12 cellular contexts compared by ENCODE assay signal in the genomic region with DNA sequence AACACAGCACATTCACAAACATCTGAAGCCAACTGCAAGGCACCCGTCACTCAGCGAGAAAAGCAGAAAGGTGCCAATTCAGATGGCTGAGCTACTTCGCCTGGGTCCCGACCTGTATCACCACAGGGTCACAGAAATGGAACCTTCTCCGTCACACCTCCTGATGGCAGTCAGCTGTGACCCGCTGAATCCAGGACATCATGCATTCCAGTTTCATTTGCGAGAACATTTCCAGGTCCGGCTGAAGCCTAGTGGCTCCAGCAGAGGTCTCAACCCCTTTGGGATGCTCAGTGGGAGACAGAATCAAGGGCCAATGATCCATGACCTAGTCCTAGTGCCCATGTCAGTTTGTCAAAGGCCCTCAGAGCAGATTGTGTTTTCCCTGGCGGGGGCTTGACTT.
A peak's percentile ranks its signal among the peaks of the same experiment; 100 is the strongest.
DNase-seq lines count a peak whose midpoint lies in the region; ATAC-seq and TF ChIP-seq lines count a peak whose summit lies in the region.
"Had no signal": no experiment of that assay in that cellular context is flagged by ENCODE, and none has a peak within 500 bp of the region (broad histone marks: within the 10 kb centered on the region; RNA-seq: fewer than 3 reads in every experiment).

No MANE protein-coding gene starts in this region.

- TF ChIP-seq CTCF in Panc1 (IDR thresholded peaks at IDR 0.05) (no peak), gastrocnemius medialis (IDR thresholded peaks at IDR 0.05 in 4 of 5, conservative IDR thresholded peaks at IDR 0.05 in 1 of 5) (no peak)

- peak overlapping the region; percentile 61 to 100 (median 94) for H3K27ac Mint-ChIP-seq in CD8-positive, alpha-beta memory T cell

- TF ChIP-seq POLR2A in gastrocnemius medialis (IDR thresholded peaks at IDR 0.05): no peak

- no peaks in the 10 kb centered on the region for H3K9me3 ChIP-seq in CD8-positive, alpha-beta memory T cell (ENCODE audit: low read length)
- H3K9me3 ChIP-seq in Panc1 (ENCODE audit: control insufficient read depth, insufficient read depth, low read depth, low read length): no peaks in the 10 kb centered on the region
- no peaks in the 10 kb centered on the region for H3K9me3 ChIP-seq in effector memory CD4-positive, alpha-beta T cell (ENCODE audit: control insufficient read depth, low read length)
- H3K9me3 ChIP-seq in gastrocnemius medialis: no peaks in the 10 kb centered on the region
- H3K9me3 ChIP-seq: pancreas had no signal

- no TSS peak for BruUV-seq in Panc1 (replicated peaks; lab: Mats Ljungman, UMichigan)

- H3K27me3 ChIP-seq in CD8-positive, alpha-beta memory T cell (ENCODE audit: insufficient read depth, low read length, poor library complexity, severe bottlenecking): no peaks in the 10 kb centered on the region
- no peaks in the 10 kb centered on the region for H3K27me3 ChIP-seq in Panc1 (ENCODE audit: control insufficient read depth, insufficient read depth, low read length)
- H3K27me3 ChIP-seq in effector memory CD4-positive, alpha-beta T cell (replicated peaks; ENCODE audit: control insufficient read depth, insufficient read depth, low read length, poor library complexity, severe bottlenecking): no peaks in the 10 kb centered on the region
- no peaks in the 10 kb centered on the region for H3K27me3 ChIP-seq in gastrocnemius medialis
- H3K27me3 ChIP-seq: pancreas had no signal

- POLR2A ChIA-PET in CD8-positive, alpha-beta memory T cell (lab: Charles Lee): interaction anchor here (0.6 to 1.1 kb wide), 2 partner anchors 11 to 14 kb away, joined by 4 to 10 read pairs; no protein-coding TSS in a partner anchor
- POLR2A ChIA-PET in Panc1 (lab: Charles Lee): interaction anchor here (0.6 kb wide), 1 partner anchor 16 kb away, joined by 3 read pairs; no protein-coding TSS in a partner anchor

- CTCF ChIA-PET in CD8-positive, alpha-beta memory T cell (lab: Charles Lee): interaction anchor here (1.4 to 2.8 kb wide), 3 partner anchors 14 to 113 kb away, joined by 4 to 12 read pairs (median 5); no protein-coding TSS in a partner anchor
- CTCF ChIA-PET in Panc1 (lab: Charles Lee): no interaction called here

- no peak for DNase-seq in CD8-positive, alpha-beta memory T cell
- no peak for DNase-seq in Panc1 (ENCODE audit: low read depth, low spot score)
- DNase-seq in effector memory CD4-positive, alpha-beta T cell: no peak
- DNase-seq in gastrocnemius medialis: no peak
- no peak for DNase-seq in C1 segment of cervical spinal cord (lab: John Stamatoyannopoulos, UW)
- DNase-seq in NCI-H2029 treated with DMSO at 0.1 percent for 48 hours (lab: John Stamatoyannopoulos, UW): no peak
- no peak for DNase-seq in NCI-H446 treated with DMSO at 0.1 percent for 48 hours (lab: John Stamatoyannopoulos, UW)
- DNase-seq: NCI-H2171, pancreas, small intestine, T-helper 9 cell had no signal

- no peak overlapping the region for H3K27ac ChIP-seq in CD8-positive, alpha-beta memory T cell (ENCODE audit: low read depth, low read length)
- H3K27ac ChIP-seq in Panc1 (ENCODE audit: low read length) (peak overlapping the region; percentile 100), gastrocnemius medialis (peak overlapping the region; percentile 91 to 97 (median 94))
- peak overlapping the region; percentile 36 for H3K27ac ChIP-seq in effector memory CD4-positive, alpha-beta T cell (ENCODE audit: insufficient read depth, low read length, poor library complexity, severe bottlenecking)
- H3K27ac ChIP-seq: pancreas had no signal

- H3K36me3 ChIP-seq in CD8-positive, alpha-beta memory T cell (ENCODE audit: insufficient read depth, low read length): no peaks in the 10 kb centered on the region
- peaks cover 5% of the 10 kb centered on the region for H3K36me3 ChIP-seq in Panc1 (ENCODE audit: control insufficient read depth, insufficient read depth, low read length)
- peaks cover 8% of the 10 kb centered on the region for H3K36me3 ChIP-seq in effector memory CD4-positive, alpha-beta T cell (ENCODE audit: control insufficient read depth, insufficient read depth, low read length)
- H3K36me3 ChIP-seq in gastrocnemius medialis: no peaks in the 10 kb centered on the region
- H3K36me3 ChIP-seq: pancreas had no signal

- H3K36me3 Mint-ChIP-seq in CD8-positive, alpha-beta memory T cell: peaks cover 0 to 63% (median 8%) of the 10 kb centered on the region in 3 donors

- intact Hi-C loops in Panc1 (cut with micrococcal nuclease; ENCODE audit: unreplicated experiment): no loop called here
- intact Hi-C loops in gastrocnemius medialis (cut with DNase I; ENCODE audit: low total_unique reads): no loop called here

- H3K27me3 Mint-ChIP-seq in CD8-positive, alpha-beta memory T cell: no peaks in the 10 kb centered on the region

- no peak overlapping the region for H3K4me3 ChIP-seq in CD8-positive, alpha-beta memory T cell (ENCODE audit: low read length)
- H3K4me3 ChIP-seq in Panc1 (ENCODE audit: low read depth in 2 of 2, low read length in 2 of 2): no peak overlapping the region
- H3K4me3 ChIP-seq in effector memory CD4-positive, alpha-beta T cell (ENCODE audit: insufficient read depth, low read depth, low read length, poor library complexity, severe bottlenecking): no peak overlapping the region
- peak overlapping the region in 1 of 4 donors; percentile 29 for H3K4me3 ChIP-seq in gastrocnemius medialis
- H3K4me3 ChIP-seq: pancreas had no signal

- peak; percentile 12; the same call in 1 of the 2 replicates for ATAC-seq in Panc1
- no peak for ATAC-seq in gastrocnemius medialis
- ATAC-seq: Right ventricle myocardium inferior had no signal

- peak overlapping the region in 6 of 7 donors; percentile 10 to 80 (median 64) for H3K4me3 Mint-ChIP-seq in CD8-positive, alpha-beta memory T cell

- peaks cover 76 to 97% (median 93%) of the 10 kb centered on the region in 3 donors for H3K4me1 Mint-ChIP-seq in CD8-positive, alpha-beta memory T cell

- H3K9me3 Mint-ChIP-seq in CD8-positive, alpha-beta memory T cell: no peaks in the 10 kb centered on the region

- H3K4me1 ChIP-seq in CD8-positive, alpha-beta memory T cell (ENCODE audit: insufficient read depth, low read length): peaks cover 84% of the 10 kb centered on the region
- H3K4me1 ChIP-seq in Panc1 (ENCODE audit: control insufficient read depth, insufficient read depth, low read length): peaks cover 93% of the 10 kb centered on the region
- peaks cover 64% of the 10 kb centered on the region for H3K4me1 ChIP-seq in effector memory CD4-positive, alpha-beta T cell (ENCODE audit: control insufficient read depth, insufficient read depth, low read length, poor library complexity, severe bottlenecking)
- peaks cover 97 to 98% of the 10 kb centered on the region in 2 donors for H3K4me1 ChIP-seq in gastrocnemius medialis

- in situ Hi-C loops in Panc1 (cut with HindIII; ENCODE audit: low pct_unique_long_range_greater_than_20kb, low sequenced_read_pairs): no loop called here
- in situ Hi-C loops in gastrocnemius medialis (cut with MboI; ENCODE audit: low sequenced_read_pairs in 4 of 4): no loop called here
